ENCODE assay signal across 1 cellular context in the genomic region with DNA sequence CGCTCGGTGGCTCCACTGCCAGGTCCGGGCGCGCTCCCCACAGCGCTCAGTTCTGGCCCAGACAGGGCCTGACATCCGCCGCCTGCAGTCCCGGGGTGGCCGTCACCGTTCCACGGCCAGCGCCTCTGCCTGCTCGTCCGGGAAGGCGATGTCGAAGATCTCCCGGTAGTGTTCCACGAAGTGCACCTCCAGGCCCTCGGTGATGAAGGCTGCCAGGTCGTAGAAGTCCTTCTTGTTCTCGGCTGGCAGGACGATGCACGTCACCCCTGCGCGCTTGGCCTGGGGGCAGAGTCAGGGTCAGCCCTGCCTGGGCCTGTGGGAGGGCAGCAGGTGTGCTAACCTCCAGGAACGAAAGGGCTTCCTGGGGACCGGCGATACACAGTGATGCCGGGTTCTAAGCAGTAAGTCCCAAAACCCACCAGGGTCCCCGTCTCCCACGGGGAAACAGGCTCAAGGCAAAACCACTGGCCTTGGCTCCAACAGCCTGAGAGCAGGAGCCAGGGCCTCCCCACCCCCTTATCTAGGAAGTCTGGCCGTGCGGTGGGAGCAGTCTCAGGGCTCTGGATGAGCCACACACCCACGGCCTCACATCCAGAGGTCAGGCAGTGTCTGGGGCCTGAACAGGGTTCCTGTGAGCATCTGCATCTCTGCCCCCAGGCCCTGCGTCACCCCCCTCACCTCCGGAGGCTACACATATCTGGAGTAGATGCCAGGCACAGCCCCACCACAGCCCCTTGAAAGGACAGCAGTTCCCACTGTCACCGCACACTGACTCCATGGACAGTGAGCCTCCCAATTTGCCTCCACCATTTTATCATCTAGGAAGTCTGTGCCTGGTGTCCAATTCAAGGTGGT.
A peak's percentile ranks its signal among the peaks of the same experiment; 100 is the strongest.
TF ChIP-seq lines count a peak whose summit lies in the region.

No MANE protein-coding gene starts in this region.

TF ChIP-seq in HepG2, 621 proteins besides CTCF, POLR2A, EP300 and RAD21 (continued from another document and continues in another):
- TF ChIP-seq PAXIP1 (CRISPR knock-in tag; conservative IDR thresholded peaks at IDR 0.05) (no peak), SRY (CRISPR knock-in tag; IDR thresholded peaks at IDR 0.05) (peak; percentile 49; the same call in 1 of the 2 replicates), RXRA (CRISPR knock-in tag; IDR thresholded peaks at IDR 0.05) (peak; percentile 14; the same call in 1 of the 2 replicates), DNMT1 (CRISPR knock-in tag; IDR thresholded peaks at IDR 0.05) (no peak), SNAPC2 (CRISPR knock-in tag; IDR thresholded peaks at IDR 0.05) (no peak), GATA4 (IDR thresholded peaks at IDR 0.05; ENCODE audit: borderline replicate concordance, low read depth) (no peak), CBX1 (IDR thresholded peaks at IDR 0.05; ENCODE audit: low read depth) (no peak), EHMT2 (IDR thresholded peaks at IDR 0.05; ENCODE audit: borderline replicate concordance, low read depth, low read length) (no peak), TEF (CRISPR knock-in tag; IDR thresholded peaks at IDR 0.05) (no peak), BRD4 (CRISPR knock-in tag; IDR thresholded peaks at IDR 0.05) (no peak), POLR2AphosphoS5 (IDR thresholded peaks at IDR 0.05; ENCODE audit: low read depth, low read length) (peak; percentile 18; the same call in 1 of the 2 replicates), ZNF891 (CRISPR knock-in tag; IDR thresholded peaks at IDR 0.05) (peak; percentile 36; the same call in 1 of the 2 replicates), ZNF7 (CRISPR knock-in tag; IDR thresholded peaks at IDR 0.05) (no peak), ZNF558 (CRISPR knock-in tag; IDR thresholded peaks at IDR 0.05; ENCODE audit: borderline replicate concordance) (no peak), ZNF501 (CRISPR knock-in tag; IDR thresholded peaks at IDR 0.05) (no peak), ZNF142 (CRISPR knock-in tag; IDR thresholded peaks at IDR 0.05) (no peak), U2AF2 (IDR thresholded peaks at IDR 0.05; ENCODE audit: low read depth, low read length) (no peak), HIVEP1 (CRISPR knock-in tag; IDR thresholded peaks at IDR 0.05) (no peak), FOSL1 (CRISPR knock-in tag; IDR thresholded peaks at IDR 0.05; ENCODE audit: borderline replicate concordance) (no peak), RBFOX2 (IDR thresholded peaks at IDR 0.05; ENCODE audit: low read depth, low read length) (peak; percentile 93), RBM39 (IDR thresholded peaks at IDR 0.05; ENCODE audit: low read depth, low read length, poor library complexity, severe bottlenecking) (peak; percentile 78)
- TF ChIP-seq, protein P1, sequence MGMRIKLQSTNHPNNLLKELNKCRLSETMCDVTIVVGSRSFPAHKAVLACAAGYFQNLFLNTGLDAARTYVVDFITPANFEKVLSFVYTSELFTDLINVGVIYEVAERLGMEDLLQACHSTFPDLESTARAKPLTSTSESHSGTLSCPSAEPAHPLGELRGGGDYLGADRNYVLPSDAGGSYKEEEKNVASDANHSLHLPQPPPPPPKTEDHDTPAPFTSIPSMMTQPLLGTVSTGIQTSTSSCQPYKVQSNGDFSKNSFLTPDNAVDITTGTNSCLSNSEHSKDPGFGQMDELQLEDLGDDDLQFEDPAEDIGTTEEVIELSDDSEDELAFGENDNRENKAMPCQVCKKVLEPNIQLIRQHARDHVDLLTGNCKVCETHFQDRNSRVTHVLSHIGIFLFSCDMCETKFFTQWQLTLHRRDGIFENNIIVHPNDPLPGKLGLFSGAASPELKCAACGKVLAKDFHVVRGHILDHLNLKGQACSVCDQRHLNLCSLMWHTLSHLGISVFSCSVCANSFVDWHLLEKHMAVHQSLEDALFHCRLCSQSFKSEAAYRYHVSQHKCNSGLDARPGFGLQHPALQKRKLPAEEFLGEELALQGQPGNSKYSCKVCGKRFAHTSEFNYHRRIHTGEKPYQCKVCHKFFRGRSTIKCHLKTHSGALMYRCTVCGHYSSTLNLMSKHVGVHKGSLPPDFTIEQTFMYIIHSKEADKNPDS (CRISPR knock-in tag; IDR thresholded peaks at IDR 0.05): no peak
- TF ChIP-seq, protein P2, sequence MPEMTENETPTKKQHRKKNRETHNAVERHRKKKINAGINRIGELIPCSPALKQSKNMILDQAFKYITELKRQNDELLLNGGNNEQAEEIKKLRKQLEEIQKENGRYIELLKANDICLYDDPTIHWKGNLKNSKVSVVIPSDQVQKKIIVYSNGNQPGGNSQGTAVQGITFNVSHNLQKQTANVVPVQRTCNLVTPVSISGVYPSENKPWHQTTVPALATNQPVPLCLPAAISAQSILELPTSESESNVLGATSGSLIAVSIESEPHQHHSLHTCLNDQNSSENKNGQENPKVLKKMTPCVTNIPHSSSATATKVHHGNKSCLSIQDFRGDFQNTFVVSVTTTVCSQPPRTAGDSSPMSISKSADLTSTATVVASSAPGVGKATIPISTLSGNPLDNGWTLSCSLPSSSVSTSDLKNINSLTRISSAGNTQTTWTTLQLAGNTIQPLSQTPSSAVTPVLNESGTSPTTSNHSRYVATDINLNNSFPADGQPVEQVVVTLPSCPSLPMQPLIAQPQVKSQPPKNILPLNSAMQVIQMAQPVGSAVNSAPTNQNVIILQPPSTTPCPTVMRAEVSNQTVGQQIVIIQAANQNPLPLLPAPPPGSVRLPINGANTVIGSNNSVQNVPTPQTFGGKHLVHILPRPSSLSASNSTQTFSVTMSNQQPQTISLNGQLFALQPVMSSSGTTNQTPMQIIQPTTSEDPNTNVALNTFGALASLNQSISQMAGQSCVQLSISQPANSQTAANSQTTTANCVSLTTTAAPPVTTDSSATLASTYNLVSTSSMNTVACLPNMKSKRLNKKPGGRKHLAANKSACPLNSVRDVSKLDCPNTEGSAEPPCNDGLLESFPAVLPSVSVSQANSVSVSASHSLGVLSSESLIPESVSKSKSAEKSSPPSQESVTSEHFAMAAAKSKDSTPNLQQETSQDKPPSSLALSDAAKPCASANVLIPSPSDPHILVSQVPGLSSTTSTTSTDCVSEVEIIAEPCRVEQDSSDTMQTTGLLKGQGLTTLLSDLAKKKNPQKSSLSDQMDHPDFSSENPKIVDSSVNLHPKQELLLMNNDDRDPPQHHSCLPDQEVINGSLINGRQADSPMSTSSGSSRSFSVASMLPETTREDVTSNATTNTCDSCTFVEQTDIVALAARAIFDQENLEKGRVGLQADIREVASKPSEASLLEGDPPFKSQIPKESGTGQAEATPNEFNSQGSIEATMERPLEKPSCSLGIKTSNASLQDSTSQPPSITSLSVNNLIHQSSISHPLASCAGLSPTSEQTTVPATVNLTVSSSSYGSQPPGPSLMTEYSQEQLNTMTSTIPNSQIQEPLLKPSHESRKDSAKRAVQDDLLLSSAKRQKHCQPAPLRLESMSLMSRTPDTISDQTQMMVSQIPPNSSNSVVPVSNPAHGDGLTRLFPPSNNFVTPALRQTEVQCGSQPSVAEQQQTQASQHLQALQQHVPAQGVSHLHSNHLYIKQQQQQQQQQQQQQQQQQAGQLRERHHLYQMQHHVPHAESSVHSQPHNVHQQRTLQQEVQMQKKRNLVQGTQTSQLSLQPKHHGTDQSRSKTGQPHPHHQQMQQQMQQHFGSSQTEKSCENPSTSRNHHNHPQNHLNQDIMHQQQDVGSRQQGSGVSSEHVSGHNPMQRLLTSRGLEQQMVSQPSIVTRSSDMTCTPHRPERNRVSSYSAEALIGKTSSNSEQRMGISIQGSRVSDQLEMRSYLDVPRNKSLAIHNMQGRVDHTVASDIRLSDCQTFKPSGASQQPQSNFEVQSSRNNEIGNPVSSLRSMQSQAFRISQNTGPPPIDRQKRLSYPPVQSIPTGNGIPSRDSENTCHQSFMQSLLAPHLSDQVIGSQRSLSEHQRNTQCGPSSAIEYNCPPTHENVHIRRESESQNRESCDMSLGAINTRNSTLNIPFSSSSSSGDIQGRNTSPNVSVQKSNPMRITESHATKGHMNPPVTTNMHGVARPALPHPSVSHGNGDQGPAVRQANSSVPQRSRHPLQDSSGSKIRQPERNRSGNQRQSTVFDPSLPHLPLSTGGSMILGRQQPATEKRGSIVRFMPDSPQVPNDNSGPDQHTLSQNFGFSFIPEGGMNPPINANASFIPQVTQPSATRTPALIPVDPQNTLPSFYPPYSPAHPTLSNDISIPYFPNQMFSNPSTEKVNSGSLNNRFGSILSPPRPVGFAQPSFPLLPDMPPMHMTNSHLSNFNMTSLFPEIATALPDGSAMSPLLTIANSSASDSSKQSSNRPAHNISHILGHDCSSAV (CRISPR knock-in tag; IDR thresholded peaks at IDR 0.05; ENCODE audit: borderline replicate concordance): no peak
- TF ChIP-seq, protein P3, sequence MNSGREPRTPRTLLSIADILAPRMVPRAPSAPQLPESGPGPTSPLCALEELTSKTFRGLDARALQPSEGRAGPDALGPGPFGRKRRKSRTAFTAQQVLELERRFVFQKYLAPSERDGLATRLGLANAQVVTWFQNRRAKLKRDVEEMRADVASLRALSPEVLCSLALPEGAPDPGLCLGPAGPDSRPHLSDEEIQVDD (CRISPR knock-in tag; IDR thresholded peaks at IDR 0.05; ENCODE audit: borderline replicate concordance): no peak
